In the genomic region with DNA sequence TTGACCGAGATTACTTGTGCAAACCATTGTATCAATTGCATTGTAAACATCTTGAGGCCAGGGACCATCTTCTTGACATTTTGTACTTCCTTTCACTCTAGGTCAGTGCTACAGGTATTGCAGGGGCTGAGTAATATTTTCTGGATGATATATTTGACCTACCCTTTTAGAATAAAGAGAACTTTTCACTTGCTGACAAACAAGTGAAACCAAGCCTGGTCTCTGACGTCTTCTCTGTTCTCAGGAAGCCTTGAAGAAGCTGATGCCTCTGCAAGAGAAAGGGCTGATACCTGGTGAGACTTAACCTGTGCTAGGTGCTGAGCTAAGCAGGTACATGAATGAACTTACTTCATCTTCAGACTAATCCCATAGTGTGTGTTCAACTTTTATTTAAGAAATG, we compare ENCODE assay signal across 16 cellular contexts.
DNase-seq lines count a peak whose midpoint lies in the region; ATAC-seq and TF ChIP-seq lines count a peak whose summit lies in the region.
"Had no signal": no experiment of that assay in that cellular context is flagged by ENCODE, and none has a peak within 500 bp of the region (broad histone marks: within the 10 kb centered on the region; RNA-seq: fewer than 3 reads in every experiment).

No MANE protein-coding gene starts in this region.

- no peaks in the 10 kb centered on the region for H3K27me3 Mint-ChIP-seq in activated naive CD8-positive, alpha-beta T cell treated with anti-CD3 and anti-CD28 coated beads, Interleukin-2, amount 50 U/mL, for 24 hours
- no peaks in the 10 kb centered on the region for H3K27me3 Mint-ChIP-seq in activated naive CD8-positive, alpha-beta T cell treated with anti-CD3 and anti-CD28 coated beads for 36 hours
- no peaks in the 10 kb centered on the region for H3K27me3 Mint-ChIP-seq in endothelial cell (ENCODE audit: unreplicated experiment)

- no peak overlapping the region for H3K4me3 Mint-ChIP-seq in activated naive CD8-positive, alpha-beta T cell treated with anti-CD3 and anti-CD28 coated beads, Interleukin-2, amount 50 U/mL, for 24 hours
- no peak overlapping the region for H3K4me3 Mint-ChIP-seq in activated naive CD8-positive, alpha-beta T cell treated with anti-CD3 and anti-CD28 coated beads for 36 hours
- H3K4me3 Mint-ChIP-seq in endothelial cell (ENCODE audit: unreplicated experiment) = no peak overlapping the region
- H3K4me3 Mint-ChIP-seq: GM23338 had no signal

- ATAC-seq in activated CD4-positive, CD25-positive, alpha-beta regulatory T cell treated with anti-CD3 and anti-CD28 coated beads, Interleukin-2, amount 50 U/mL, for 24 hours = peak; percentile 23 to 43
- peak; percentile 63 for ATAC-seq in activated naive CD8-positive, alpha-beta T cell treated with anti-CD3 and anti-CD28 coated beads, Interleukin-2, amount 50 U/mL, for 24 hours
- ATAC-seq: GM23338 had no signal

- TF ChIP-seq CTCF in endothelial cell (IDR thresholded peaks at IDR 0.05; ENCODE audit: unreplicated experiment) = no peak

- peaks cover 34% of the 10 kb centered on the region for H3K4me1 Mint-ChIP-seq in activated naive CD8-positive, alpha-beta T cell treated with anti-CD3 and anti-CD28 coated beads, Interleukin-2, amount 50 U/mL, for 24 hours
- H3K4me1 Mint-ChIP-seq in activated naive CD8-positive, alpha-beta T cell treated with anti-CD3 and anti-CD28 coated beads for 36 hours = peaks cover 34% of the 10 kb centered on the region
- peaks cover 12% of the 10 kb centered on the region for H3K4me1 Mint-ChIP-seq in endothelial cell (ENCODE audit: unreplicated experiment)
- H3K4me1 Mint-ChIP-seq: GM23338 had no signal

- no peaks in the 10 kb centered on the region for H3K9me3 Mint-ChIP-seq in activated naive CD8-positive, alpha-beta T cell treated with anti-CD3 and anti-CD28 coated beads, Interleukin-2, amount 50 U/mL, for 24 hours
- no peaks in the 10 kb centered on the region for H3K9me3 Mint-ChIP-seq in activated naive CD8-positive, alpha-beta T cell treated with anti-CD3 and anti-CD28 coated beads for 36 hours
- H3K9me3 Mint-ChIP-seq in endothelial cell (ENCODE audit: unreplicated experiment) = no peaks in the 10 kb centered on the region
- H3K9me3 Mint-ChIP-seq: GM23338 had no signal

- DNase-seq in activated CD4-positive, CD25-positive, alpha-beta regulatory T cell treated with anti-CD3 and anti-CD28 coated beads, Interleukin-2, amount 50 U/mL, for 72 hours = no peak
- DNase-seq in activated naive CD8-positive, alpha-beta T cell treated with anti-CD3 and anti-CD28 coated beads, Interleukin-2, amount 50 U/mL, for 24 hours = no peak
- no peak for DNase-seq in activated naive CD8-positive, alpha-beta T cell treated with anti-CD3 and anti-CD28 coated beads for 36 hours
- DNase-seq in endothelial cell (ENCODE audit: low spot score) (no peak), NCI-H345 treated with DMSO at 0.1 percent for 48 hours (lab: John Stamatoyannopoulos, UW; ENCODE audit: unreplicated experiment) (no peak), DMS79 (lab: John Stamatoyannopoulos, UW) (no peak)
- no peak for DNase-seq in activated effector memory CD4-positive, alpha-beta T cell treated with anti-CD3 and anti-CD28 coated beads, Interleukin-2, amount 50 U/mL, for 16 hours
- DNase-seq: 8988T; MV-4-11; NCI-H1417 treated with DMSO at 0.1 percent for 48 hours; NCI-H2081; NCI-H526; NK-92 treated with Interleukin-12 subunit alpha and Interleukin-12 subunit beta, amount 100 ng/mL, for 24 hours; OCI-M1 had no signal

- peak overlapping the region; percentile 6 for H3K27ac Mint-ChIP-seq in activated naive CD8-positive, alpha-beta T cell treated with anti-CD3 and anti-CD28 coated beads, Interleukin-2, amount 50 U/mL, for 24 hours
- no peak overlapping the region for H3K27ac Mint-ChIP-seq in activated naive CD8-positive, alpha-beta T cell treated with anti-CD3 and anti-CD28 coated beads for 36 hours
- H3K27ac Mint-ChIP-seq in endothelial cell (ENCODE audit: unreplicated experiment) = peak overlapping the region; percentile 16
- H3K27ac Mint-ChIP-seq: GM23338 had no signal

- no peaks in the 10 kb centered on the region for H3K36me3 Mint-ChIP-seq in activated naive CD8-positive, alpha-beta T cell treated with anti-CD3 and anti-CD28 coated beads, Interleukin-2, amount 50 U/mL, for 24 hours (ENCODE audit: low read depth)
- H3K36me3 Mint-ChIP-seq in activated naive CD8-positive, alpha-beta T cell treated with anti-CD3 and anti-CD28 coated beads for 36 hours = no peaks in the 10 kb centered on the region
- no peaks in the 10 kb centered on the region for H3K36me3 Mint-ChIP-seq in endothelial cell (ENCODE audit: low read depth, unreplicated experiment)
